10 cellular contexts compared by ENCODE assay signal in genomic region chr1:28572891-28573290, GRCh38. TPM values are rescaled to one million over a fixed set of nuclear protein-coding genes. Genes with fewer than 3 reads are reported as not detected.
DNase-seq lines count a peak whose midpoint lies in the region; ATAC-seq, FAIRE-seq and TF ChIP-seq lines count a peak whose summit lies in the region.
"Not testable (repeated sequence)": the region's sequence is repeated elsewhere in the genome, so short reads cannot be mapped to it uniquely, and the experiment has no call there.
"Had no signal": no experiment of that assay in that cellular context is flagged by ENCODE, and none has a peak within 500 bp of the region (broad histone marks: within the 10 kb centered on the region; RNA-seq: fewer than 3 reads in every experiment).

No MANE protein-coding gene starts in this region.

- not testable (repeated sequence) for H4K8ac ChIP-seq in mesenchymal stem cell (ENCODE audit: low read length)

- not testable (repeated sequence) for H3K9ac ChIP-seq in K562 (ENCODE audit: insufficient read depth in 1 of 2, low read depth in 2 of 2, low read length in 2 of 2); mesenchymal stem cell (ENCODE audit: low read length)

- H3K79me1 ChIP-seq in mesenchymal stem cell (replicated peaks; ENCODE audit: low read length, poor library complexity, severe bottlenecking): not testable (repeated sequence)

- not testable (repeated sequence) for H3K9me1 ChIP-seq in K562 (ENCODE audit: control insufficient read depth, insufficient read depth, low read length)

- H4K20me1 ChIP-seq in PC-9 (ENCODE audit: insufficient read depth); K562 (replicated peaks; ENCODE audit: control insufficient read depth, insufficient read depth, low read length): not testable (repeated sequence)

- H3K18ac ChIP-seq in mesenchymal stem cell (ENCODE audit: low read depth in 1 of 2, low read length in 2 of 2): not testable (repeated sequence)

- in situ Hi-C loops in K562 (cut with MboI): not testable (repeated sequence)

- TF ChIP-seq RAD21 in Ishikawa (IDR thresholded peaks at IDR 0.05; ENCODE audit: low read depth); K562 (CRISPR knock-in tag; conservative IDR thresholded peaks at IDR 0.05 in 1 of 2, IDR thresholded peaks at IDR 0.05 in 1 of 2): not testable (repeated sequence)

- not testable (repeated sequence) for H3K36me3 ChIP-seq in PC-9 (ENCODE audit: low read depth)
- H3K36me3 ChIP-seq in K562 (ENCODE audit: control insufficient read depth, insufficient read depth, low read length): peaks cover 60% of the 10 kb centered on the region
- peaks cover 50 to 67% of the 10 kb centered on the region in 2 experiments for H3K36me3 ChIP-seq in mesenchymal stem cell (ENCODE audit: control insufficient read depth in 1 of 2, insufficient read depth in 2 of 2, low read depth in 1 of 2, low read length in 2 of 2)

- H2BK15ac ChIP-seq in mesenchymal stem cell (ENCODE audit: low read depth, poor library complexity, severe bottlenecking): not testable (repeated sequence)

- H3K4me3 ChIP-seq in AG10803 (ENCODE audit: low read length); PC-9; K562; epithelial cell of esophagus (ENCODE audit: low read length); fibroblast of pulmonary artery (replicated peaks; ENCODE audit: low read depth, low read length); mesenchymal stem cell (ENCODE audit: insufficient read depth in 1 of 2, low read depth in 1 of 2, low read length in 2 of 2): not testable (repeated sequence)

- not testable (repeated sequence) for BruUV-seq in PC-9 (replicated peaks; lab: Mats Ljungman, UMichigan); K562 (replicated peaks; lab: Mats Ljungman, UMichigan)

- H3K4me2 ChIP-seq in PC-9; K562 (ENCODE audit: insufficient read depth, low read length); mesenchymal stem cell (ENCODE audit: low read length, poor library complexity, severe bottlenecking): not testable (repeated sequence)

- H3K14ac ChIP-seq in mesenchymal stem cell (ENCODE audit: low read length in 2 of 2): not testable (repeated sequence)

- not testable (repeated sequence) for H3K4me1 ChIP-seq in PC-9 (replicated peaks; ENCODE audit: insufficient read depth); K562 (replicated peaks in 1 of 2; ENCODE audit: control insufficient read depth in 2 of 2, insufficient read depth in 2 of 2, low read length in 2 of 2); mesenchymal stem cell (ENCODE audit: control insufficient read depth, insufficient read depth, low read depth, low read length)

- DNase-seq in AG10803 (ENCODE audit: low read depth) (peak; percentile 74), GM04504 (ENCODE audit: low read depth) (peak; percentile 16), PC-9 (peak; percentile 55 to 67), epithelial cell of esophagus (ENCODE audit: low read depth) (peak; percentile 86), fibroblast of pulmonary artery (ENCODE audit: low read depth) (peak; percentile 80), mesenchymal stem cell (peak; percentile 40)
- DNase-seq in K562 (ENCODE audit: extremely low read depth in 1 of 4, low spot score in 3 of 4): not testable (repeated sequence)

- FAIRE-seq in K562 (lab: Jason Lieb, UNC): not testable (repeated sequence)

- POLR2A ChIA-PET in PC-9 (lab: Charles Lee; ENCODE audit: unreplicated experiment): interaction anchor here (1.0 kb wide), 1 partner anchor 9 kb away, joined by 6 read pairs; no protein-coding TSS in a partner anchor
- POLR2A ChIA-PET in K562 (lab: Yijun Ruan, JAX): interaction anchor here (6.4 kb wide), 1 partner anchor 8 kb away, joined by 119 read pairs; no protein-coding TSS in a partner anchor

- H2BK120ac ChIP-seq in mesenchymal stem cell (ENCODE audit: low read depth, low read length): not testable (repeated sequence)

- TF ChIP-seq EP300 in Ishikawa (IDR thresholded peaks at IDR 0.05; ENCODE audit: borderline replicate concordance); K562 (IDR thresholded peaks at IDR 0.05; ENCODE audit: low read length): not testable (repeated sequence)

- ATAC-seq in K562: not testable (repeated sequence)

- not testable (repeated sequence) for H3K9me3 ChIP-seq in PC-9 (ENCODE audit: insufficient read depth, low read depth); K562 (replicated peaks; ENCODE audit: control insufficient read depth, insufficient read depth, low read depth, low read length); mesenchymal stem cell (ENCODE audit: control insufficient read depth, low read length)

- not testable (repeated sequence) for H2BK5ac ChIP-seq in mesenchymal stem cell (ENCODE audit: low read depth, low read length, poor library complexity, severe bottlenecking)

- peak overlapping the region; percentile 61 for H3K27ac ChIP-seq in PC-9
- not testable (repeated sequence) for H3K27ac ChIP-seq in K562 (ENCODE audit: extremely low read depth, low read depth, low read length); mesenchymal stem cell (ENCODE audit: low read length, poor library complexity, severe bottlenecking)

- H3K23ac ChIP-seq in mesenchymal stem cell (ENCODE audit: low read length in 2 of 2): not testable (repeated sequence)

- not testable (repeated sequence) for TF ChIP-seq CTCF in AG10803 (conservative IDR thresholded peaks at IDR 0.05; ENCODE audit: low read length); PC-9 (conservative IDR thresholded peaks at IDR 0.05); K562 (IDR thresholded peaks at IDR 0.05 in 2 of 3, conservative IDR thresholded peaks at IDR 0.05 in 1 of 3; ENCODE audit: insufficient read depth in 2 of 3, low read depth in 1 of 3, low read length in 3 of 3); epithelial cell of esophagus (IDR thresholded peaks at IDR 0.05; ENCODE audit: insufficient read depth, low read depth, low read length, missing control alignments); fibroblast of pulmonary artery (IDR thresholded peaks at IDR 0.05; ENCODE audit: low read length, missing control alignments)

- peaks cover 16% of the 10 kb centered on the region for H3F3A ChIP-seq in PC-9 (ENCODE audit: insufficient read depth, low read depth)

- intact Hi-C loops in PC-9 (cut with micrococcal nuclease; ENCODE audit: unreplicated experiment); K562 (cut with micrococcal nuclease): not testable (repeated sequence)

- not testable (repeated sequence) for TF ChIP-seq POLR2A in K562 (conservative IDR thresholded peaks at IDR 0.05)

- H3K9me2 ChIP-seq in PC-9 (ENCODE audit: insufficient read depth): not testable (repeated sequence)

- not testable (repeated sequence) for H2AFZ ChIP-seq in PC-9; K562 (ENCODE audit: low read depth, low read length); mesenchymal stem cell (ENCODE audit: low read depth, low read length)

- not testable (repeated sequence) for H2AK5ac ChIP-seq in mesenchymal stem cell (ENCODE audit: low read length, severe bottlenecking)

- not testable (repeated sequence) for H3K79me2 ChIP-seq in PC-9 (ENCODE audit: low read depth); K562 (ENCODE audit: control insufficient read depth, insufficient read depth, low read length)

- not testable (repeated sequence) for H4K91ac ChIP-seq in mesenchymal stem cell (ENCODE audit: low read length)

- CTCF ChIA-PET in PC-9 (lab: Charles Lee): interaction anchor here (0.6 kb wide), 1 partner anchor 609 kb away, joined by 3 read pairs; the partner anchor contains the start of gene SRSF4
- CTCF ChIA-PET in K562 (lab: Yijun Ruan, JAX; ENCODE audit: low intra/inter-chr PET ratio): interaction anchor here (0.7 kb wide), 1 partner anchor 167 kb away, joined by 5 read pairs; no protein-coding TSS in a partner anchor

- H3K27me3 ChIP-seq in PC-9 (ENCODE audit: insufficient read depth, low read depth); K562 (ENCODE audit: control insufficient read depth in 2 of 2, insufficient read depth in 2 of 2, low read length in 2 of 2); mesenchymal stem cell (ENCODE audit: control insufficient read depth in 1 of 2, insufficient read depth in 1 of 2, low read length in 2 of 2): not testable (repeated sequence)

- not testable (repeated sequence) for H3K4ac ChIP-seq in mesenchymal stem cell (ENCODE audit: low read depth in 1 of 2, low read length in 2 of 2)

- H2BK12ac ChIP-seq in mesenchymal stem cell (ENCODE audit: low read length in 2 of 2): not testable (repeated sequence)

- 87% methylated on average over 11 of the region's 12 CpGs for WGBS in K562 (ENCODE audit: insufficient coverage, low coverage, missing lambda C conversion rate)
- WGBS in mesenchymal stem cell: 88% methylated on average over 10 of the region's 12 CpGs

RNA-seq across cellular contexts. Expression of gene RAB42, which starts 19.2 kb away (rescaled TPM):
- total RNA-seq in PC-9 (2021) (7.6 and 13.2 TPM in 2 replicates), K562 (2014; rRNA removed) (0.14 TPM in 1 of 2 replicates, not detected in the other), K562 (2014; rRNA removed; fragmentation: Illumina TruSeq; extraction: Trizol) (not detected in 2 replicates), K562 (2015; rRNA removed; fragmentation: Illumina TruSeq; extraction: Trizol) (0.07 and 0.15 TPM in 2 replicates), K562 (2021) (not detected in 2 replicates)
- not detected in 2 replicates for total RNA-seq in K562 (2011; cell fraction: chromatin; rRNA removed; ENCODE audit: low replicate concordance)
- not detected in 2 replicates for total RNA-seq in K562 (2011; cell fraction: nucleolus; rRNA removed)
- total RNA-seq in K562 (2011; cell fraction: nucleoplasm; rRNA removed): not detected in 2 replicates
- polyA plus RNA-seq in K562 (2011; rRNA removed) (0.12 TPM in 1 of 2 replicates, not detected in the other), K562 (2014; fragmentation: Illumina TruSeq; extraction: Trizol) (not detected in 2 replicates), K562 (2014; fragmentation: Nextera tagmentation; extraction: Ambion mirVana) (not detected), K562 (2014; rRNA removed) (0.05 and 0.12 TPM in 2 replicates)
- polyA plus RNA-seq in K562 (2011; cell fraction: cytosol; rRNA removed): 0.15 and 0.24 TPM in 2 replicates
- 0.20 TPM in 1 of 2 replicates, not detected in the other for polyA plus RNA-seq in K562 (2011; cell fraction: nucleus; rRNA removed)
- polyA plus RNA-seq in K562 (2012): 0.14 and 0.18 TPM in 2 replicates
- polyA minus RNA-seq in K562 (2011; rRNA and poly(A)+ RNA removed): not detected in 2 replicates
- polyA minus RNA-seq in K562 (2011; cell fraction: cytosol; rRNA and poly(A)+ RNA removed): not detected in 2 replicates
- polyA minus RNA-seq in K562 (2011; cell fraction: nucleus; rRNA and poly(A)+ RNA removed): not detected in 2 replicates
- 4.8 TPM for polyA plus RNA-seq in mesenchymal stem cell (2013, experiment 1 of 2)
- 4.9 TPM for polyA plus RNA-seq in mesenchymal stem cell (2013, experiment 2 of 2)
- total RNA-seq: H4 had no signal
- polyA plus RNA-seq: CD4-positive, alpha-beta memory T cell had no signal

RNA-seq across cellular contexts. Expression of gene TRNAU1AP, which starts 20.0 kb away (rescaled TPM):
- total RNA-seq in PC-9 (2021) (31.7 and 43.0 TPM in 2 replicates), K562 (2014; rRNA removed) (34.9 and 35.1 TPM in 2 replicates), K562 (2014; rRNA removed; fragmentation: Illumina TruSeq; extraction: Trizol) (46.3 and 56.8 TPM in 2 replicates), K562 (2015; rRNA removed; fragmentation: Illumina TruSeq; extraction: Trizol) (30.4 and 36.0 TPM in 2 replicates), K562 (2021) (47.9 and 48.8 TPM in 2 replicates)
- 106 and 133 TPM in 2 replicates for total RNA-seq in K562 (2011; cell fraction: chromatin; rRNA removed; ENCODE audit: low replicate concordance)
- total RNA-seq in K562 (2011; cell fraction: nucleolus; rRNA removed): 72.0 and 74.4 TPM in 2 replicates
- total RNA-seq in K562 (2011; cell fraction: nucleoplasm; rRNA removed): 84.0 and 108 TPM in 2 replicates
- polyA plus RNA-seq in K562 (2011; rRNA removed) (55.3 and 66.7 TPM in 2 replicates), K562 (2014; fragmentation: Illumina TruSeq; extraction: Trizol) (43.9 and 46.0 TPM in 2 replicates), K562 (2014; fragmentation: Nextera tagmentation; extraction: Ambion mirVana) (100 to 1,000 TPM in 1 of 2 experiments, 10 to 100 TPM in 1; 99.0 to 110 TPM), K562 (2014; rRNA removed) (38.0 and 41.8 TPM in 2 replicates)
- 40.1 and 42.6 TPM in 2 replicates for polyA plus RNA-seq in K562 (2011; cell fraction: cytosol; rRNA removed)
- 59.0 and 59.1 TPM in 2 replicates for polyA plus RNA-seq in K562 (2011; cell fraction: nucleus; rRNA removed)
- polyA plus RNA-seq in K562 (2012): 54.5 and 69.7 TPM in 2 replicates
- polyA minus RNA-seq in K562 (2011; rRNA and poly(A)+ RNA removed): 33.9 and 37.3 TPM in 2 replicates
- polyA minus RNA-seq in K562 (2011; cell fraction: cytosol; rRNA and poly(A)+ RNA removed): 9.9 and 14.7 TPM in 2 replicates
- 14.0 and 30.0 TPM in 2 replicates for polyA minus RNA-seq in K562 (2011; cell fraction: nucleus; rRNA and poly(A)+ RNA removed)
- 18.3 TPM for polyA plus RNA-seq in mesenchymal stem cell (2013, experiment 1 of 2)
- 16.2 TPM for polyA plus RNA-seq in mesenchymal stem cell (2013, experiment 2 of 2)
